34 cellular contexts compared by ENCODE assay signal in genomic region chr5:154557548-154557947, GRCh38.
"Had no signal": no experiment of that assay in that cellular context is flagged by ENCODE, and none has a peak within 500 bp of the region (broad histone marks: within the 10 kb centered on the region; RNA-seq: fewer than 3 reads in every experiment).

No MANE protein-coding gene starts in this region.

- FAIRE-seq: astrocyte, colon, TTC549 had no signal

- ATAC-seq: activated CD8-positive, alpha-beta T cell treated with anti-CD3 and anti-CD28 coated beads for 36 hours; activated naive CD4-positive, alpha-beta T cell treated with anti-CD3 and anti-CD28 coated beads, Interleukin-2, amount 50 U/mL, for 72 hours; activated T-cell treated with anti-CD3 and anti-CD28 coated beads, Interleukin-2, amount 50 U/mL, for 4 hours; activated T-cell treated with anti-CD3 and anti-CD28 coated beads, Interleukin-2, amount 50 U/mL, for 72 hours; activated T-helper 17 cell treated with anti-CD3 and anti-CD28 coated beads, Interleukin-2, amount 50 U/mL, for 72 hours; body of pancreas had no signal

- H3K4me1 ChIP-seq: adrenal gland, breast epithelium had no signal

- H3K4me3 ChIP-seq: adrenal gland, body of pancreas, breast epithelium had no signal

- H3K36me3 ChIP-seq: adrenal gland, brain microvascular endothelial cell, breast epithelium had no signal

- H3K27me3 ChIP-seq: adrenal gland, body of pancreas, brain microvascular endothelial cell, breast epithelium had no signal

- H3K9me3 ChIP-seq: body of pancreas had no signal

- H3K27ac ChIP-seq: adrenal gland, body of pancreas, brain microvascular endothelial cell, breast epithelium, VCaP had no signal

- DNase-seq: activated B cell treated with CpG ODN at 0.5 μM for 24 hours; activated CD4-positive, alpha-beta memory T cell treated with anti-CD3 and anti-CD28 coated beads for 36 hours; activated CD4-positive, alpha-beta T cell treated with anti-CD3 and anti-CD28 coated beads for 4 hours; activated CD4-positive, alpha-beta T cell treated with anti-CD3 and anti-CD28 coated beads, Interleukin-2, amount 10 ng/mL, durations not matched to agents 24 days and 14 days; activated CD4-positive, alpha-beta T cell treated with anti-CD3 and anti-CD28 coated beads, Interleukin-2, amount 50 U/mL, for 1 hour; activated CD4-positive, alpha-beta T cell treated with anti-CD3 and anti-CD28 coated beads, Interleukin-2, amount 50 U/mL, for 4 hours; activated CD4-positive, CD25-positive, alpha-beta regulatory T cell treated with anti-CD3 and anti-CD28 coated beads, Interleukin-2, amount 50 U/mL, for 72 hours; activated CD8-positive, alpha-beta memory T cell treated with anti-CD3 and anti-CD28 coated beads, Interleukin-2, amount 50 U/mL, for 4 hours; activated CD8-positive, alpha-beta T cell treated with anti-CD3 and anti-CD28 coated beads for 36 hours; activated effector memory CD4-positive, alpha-beta T cell treated with anti-CD3 and anti-CD28 coated beads, Interleukin-2, amount 50 U/mL, for 16 hours; activated gamma-delta T cell treated with Interleukin-2 at 50 U/mL for 16 hours; activated naive CD4-positive, alpha-beta T cell; activated naive CD4-positive, alpha-beta T cell treated with anti-CD3 and anti-CD28 coated beads for 36 hours; activated naive CD4-positive, alpha-beta T cell treated with anti-CD3 and anti-CD28 coated beads, Interleukin-2, amount 50 U/mL, for 16 hours; activated naive CD8-positive, alpha-beta T cell treated with anti-CD3 and anti-CD28 coated beads for 36 hours; activated T-cell treated with anti-CD3 and anti-CD28 coated beads for 4 hours; activated T-cell treated with anti-CD3 and anti-CD28 coated beads, Interleukin-2, amount 50 U/mL, for 1 hour; activated T-cell treated with anti-CD3 and anti-CD28 coated beads, Interleukin-2, amount 50 U/mL, for 4 hours; activated T-cell treated with anti-CD3 and anti-CD28 coated beads, Interleukin-2, amount 50 U/mL, for 72 hours; adrenal gland; amniotic stem cell; aorta; body of pancreas; brain microvascular endothelial cell; central memory CD4-positive, alpha-beta T cell; T-helper 2 cell; T-helper 9 cell had no signal
